ENCODE assay signal across 9 cellular contexts in the genomic region with DNA sequence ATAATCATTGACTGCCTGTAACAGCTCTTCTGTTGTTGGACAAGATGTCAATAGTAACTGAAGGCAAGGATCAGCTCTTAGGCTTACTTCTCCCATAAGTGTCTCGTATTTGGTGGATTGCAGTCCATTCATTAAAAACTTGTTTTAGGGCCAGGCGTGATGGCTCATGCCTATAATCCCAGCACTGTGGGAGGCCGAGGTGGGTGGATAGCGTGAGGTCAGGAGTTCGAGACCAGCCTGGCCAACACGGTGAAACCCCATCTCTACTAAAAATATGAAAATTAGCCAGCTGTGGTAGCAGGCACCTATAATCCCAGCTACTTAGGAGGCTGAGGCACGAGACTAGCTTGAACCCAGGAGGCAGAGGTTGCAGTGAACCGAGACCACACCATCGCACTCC. TPM values are rescaled to one million over a fixed set of nuclear protein-coding genes. Genes with fewer than 3 reads are reported as not detected.
DNase-seq lines count a peak whose midpoint lies in the region; ATAC-seq and TF ChIP-seq lines count a peak whose summit lies in the region.
"Not testable (repeated sequence)": the region's sequence is repeated elsewhere in the genome, so short reads cannot be mapped to it uniquely, and the experiment has no call there.
"Had no signal": no experiment of that assay in that cellular context is flagged by ENCODE, and none has a peak within 500 bp of the region (broad histone marks: within the 10 kb centered on the region; RNA-seq: fewer than 3 reads in every experiment).

No MANE protein-coding gene starts in this region.

- H3K36me3 ChIP-seq in ACC112 (ENCODE audit: insufficient read depth, low read length); HCT116 (ENCODE audit: control insufficient read depth in 1 of 2, insufficient read depth in 2 of 2, low read length in 2 of 2); IMR-90 (ENCODE audit: control insufficient read depth, insufficient read depth, low read length); PC-3 (ENCODE audit: low read depth, low read length); osteoblast (ENCODE audit: insufficient read depth, low read length): not testable (repeated sequence)

- H3K4me2 ChIP-seq in HCT116 (ENCODE audit: low read length); IMR-90 (ENCODE audit: low read depth, low read length); PC-3 (ENCODE audit: low read length); osteoblast (ENCODE audit: insufficient read depth, low read length): not testable (repeated sequence)

- in situ Hi-C loops in IMR-90 (cut with MboI; ENCODE audit: low sequenced_read_pairs), result not testable (repeated sequence)

- TF ChIP-seq RAD21 in HCT116 (IDR thresholded peaks at IDR 0.05; ENCODE audit: low read depth); IMR-90 (IDR thresholded peaks at IDR 0.05; ENCODE audit: low read length): not testable (repeated sequence)

- not testable (repeated sequence) for DNase-seq in HCT116 (ENCODE audit: low read depth, low spot score); IMR-90; PC-3; RWPE1 (ENCODE audit: low spot score); foreskin keratinocyte; osteoblast (ENCODE audit: insufficient read length, low spot score, missing footprints)
- peak; percentile 37 for DNase-seq in posterior vena cava (ENCODE audit: low spot score)

- CTCF ChIA-PET in HCT116 (lab: Charles Lee); IMR-90 (lab: Yijun Ruan, JAX); PC-3 (lab: Charles Lee): not testable (repeated sequence)
- CTCF ChIA-PET in RWPE1 (lab: Yijun Ruan, JAX), result interaction anchor here (0.8 kb wide), 1 partner anchor 23 kb away, joined by 3 read pairs; no protein-coding TSS in a partner anchor

- not testable (repeated sequence) for H3K27me3 ChIP-seq in ACC112 (ENCODE audit: insufficient read depth, low read length); HCT116 (ENCODE audit: insufficient read depth, low read length); IMR-90 (ENCODE audit: control insufficient read depth, insufficient read depth, low read length); PC-3 (ENCODE audit: low read length); foreskin keratinocyte; osteoblast (ENCODE audit: insufficient read depth, low read length)

- H4K5ac ChIP-seq in IMR-90 (ENCODE audit: low read depth, low read length), result not testable (repeated sequence)

- H3K9ac ChIP-seq in HCT116 (ENCODE audit: low read length); IMR-90 (ENCODE audit: low read depth, low read length); PC-3 (ENCODE audit: low read length): not testable (repeated sequence)

- H3K9me2 ChIP-seq in HCT116 (ENCODE audit: insufficient read depth); PC-3 (replicated peaks; ENCODE audit: low read length): not testable (repeated sequence)

- dilution Hi-C loops in IMR-90 (cut with HindIII; ENCODE audit: low sequenced_read_pairs, unreplicated experiment), result not testable (repeated sequence)

- WGBS in IMR-90 (ENCODE audit: extremely low coverage in 2 of 2, insufficient read length in 1 of 2), 2 experiments, result 100% methylated on average over 2 of the region's 9 CpGs; no CpG with 5 or more reads in 1 of the 2 experiments

- peak overlapping the region; percentile 65 for H3K4ac ChIP-seq in IMR-90 (ENCODE audit: low read depth, low read length)

- not testable (repeated sequence) for H2AK9ac ChIP-seq in IMR-90 (replicated peaks; ENCODE audit: low read depth, low read length, poor library complexity)

- peak overlapping the region in 1 of 2 experiments; percentile 33; a peak in 1 of 4 replicates for H4K8ac ChIP-seq in IMR-90 (ENCODE audit: low read depth in 2 of 2, low read length in 2 of 2)

- TF ChIP-seq CTCF in HCT116 (IDR thresholded peaks at IDR 0.05 in 2 of 3, conservative IDR thresholded peaks at IDR 0.05 in 1 of 3; ENCODE audit: borderline replicate concordance in 1 of 3, insufficient read depth in 1 of 3, low read depth in 2 of 3, low read length in 2 of 3); IMR-90 (conservative IDR thresholded peaks at IDR 0.05; ENCODE audit: low read depth, low read length); PC-3 (conservative IDR thresholded peaks at IDR 0.05; ENCODE audit: low read depth, low read length); RWPE1 (conservative IDR thresholded peaks at IDR 0.05; ENCODE audit: low read depth); foreskin keratinocyte (conservative IDR thresholded peaks at IDR 0.05); osteoblast (IDR thresholded peaks at IDR 0.05; ENCODE audit: extremely low read depth, low read depth, low read length): not testable (repeated sequence)

- RAD21 ChIA-PET in HCT116 (lab: Charles Lee; ENCODE audit: low non-redundant PET in 1 of 2, low total read pairs in 2 of 2, uncharacterized antibody in 2 of 2, unreplicated experiment in 2 of 2), result not testable (repeated sequence)

- not testable (repeated sequence) for ATAC-seq in HCT116; IMR-90 (ENCODE audit: low read depth); PC-3; foreskin keratinocyte

- H2BK20ac ChIP-seq in IMR-90 (ENCODE audit: low read depth, low read length), result peak overlapping the region; percentile 82; the same call in 1 of the 2 replicates

- intact Hi-C loops in HCT116 (cut with micrococcal nuclease); IMR-90 (cut with micrococcal nuclease); PC-3 (cut with micrococcal nuclease); posterior vena cava (cut with DNase I): not testable (repeated sequence)

- H3K4me3 ChIP-seq in ACC112 (ENCODE audit: low read depth, low read length); HCT116 (replicated peaks in 1 of 2; ENCODE audit: low read depth in 1 of 2, low read length in 2 of 2); IMR-90 (ENCODE audit: insufficient read depth, low read depth, low read length); PC-3 (ENCODE audit: low read length); osteoblast (ENCODE audit: insufficient read depth, low read length): not testable (repeated sequence)

- H3K23ac ChIP-seq in IMR-90 (ENCODE audit: low read depth, low read length), result not testable (repeated sequence)

- H3K18ac ChIP-seq in IMR-90 (ENCODE audit: low read depth, low read length), result peak overlapping the region; percentile 24; the same call in 1 of the 2 replicates

- H3K14ac ChIP-seq in IMR-90 (replicated peaks; ENCODE audit: low read depth, low read length), result 0 out of 2 replicates have a peak overlapping the region, but pooled peaks have one; percentile 74

- peak overlapping the region; percentile 2 for H2BK5ac ChIP-seq in IMR-90 (ENCODE audit: low read depth, low read length, poor library complexity, severe bottlenecking)

- H3K9me1 ChIP-seq in IMR-90 (ENCODE audit: insufficient read depth, low read length), result peaks cover 11% of the 10 kb centered on the region

- not testable (repeated sequence) for H2AFZ ChIP-seq in ACC112 (ENCODE audit: low read length, unreplicated experiment); IMR-90 (replicated peaks; ENCODE audit: low read length, poor library complexity); PC-3 (ENCODE audit: low read length); osteoblast (ENCODE audit: low read length)
- peak overlapping the region; percentile 10 for H2AFZ ChIP-seq in HCT116 (ENCODE audit: low read depth, low read length, poor library complexity, severe bottlenecking)

- H3K79me2 ChIP-seq in ACC112 (ENCODE audit: control insufficient read depth, insufficient read depth, low read length, unreplicated experiment); HCT116 (ENCODE audit: insufficient read depth, low read length); PC-3 (ENCODE audit: low read length); osteoblast (ENCODE audit: insufficient read depth, low read length): not testable (repeated sequence)

- BruUV-seq in HCT116 (replicated peaks; lab: Mats Ljungman, UMichigan); IMR-90 (replicated peaks; lab: Mats Ljungman, UMichigan); PC-3 (replicated peaks; lab: Mats Ljungman, UMichigan): not testable (repeated sequence)

- H3K27ac ChIP-seq in ACC112 (ENCODE audit: low read depth, low read length), result peak overlapping the region; percentile 46; the same call in 1 of the 2 replicates
- not testable (repeated sequence) for H3K27ac ChIP-seq in HCT116 (ENCODE audit: low read depth, low read length); IMR-90 (ENCODE audit: insufficient read depth, low read length)
- peak overlapping the region; percentile 8 for H3K27ac ChIP-seq in PC-3 (ENCODE audit: low read length)
- peak overlapping the region; percentile 62 for H3K27ac ChIP-seq in RWPE1
- H3K27ac ChIP-seq in foreskin keratinocyte, result peak overlapping the region; percentile 97
- H3K27ac ChIP-seq in osteoblast (ENCODE audit: low read depth, low read length), result peak overlapping the region; percentile 98

- H4K91ac ChIP-seq in IMR-90 (ENCODE audit: insufficient read depth, low read depth, low read length), result peak overlapping the region; percentile 50; the same call in 1 of the 2 replicates

- peak overlapping the region; percentile 61 for H2AK5ac ChIP-seq in IMR-90 (ENCODE audit: low read depth, low read length)

- peak overlapping the region; percentile 33 for H2BK15ac ChIP-seq in IMR-90 (ENCODE audit: low read depth, low read length)

- H3F3A ChIP-seq in PC-3 (ENCODE audit: low read length, unreplicated experiment), result not testable (repeated sequence)

- H3K56ac ChIP-seq in IMR-90 (ENCODE audit: extremely low read depth, insufficient read depth, low read length), result not testable (repeated sequence)

- not testable (repeated sequence) for H4K20me1 ChIP-seq in HCT116 (ENCODE audit: insufficient read depth); IMR-90 (ENCODE audit: insufficient read depth, low read length); PC-3 (ENCODE audit: low read length); osteoblast (ENCODE audit: insufficient read depth, low read length)

- not testable (repeated sequence) for TF ChIP-seq POLR2A in HCT116 (IDR thresholded peaks at IDR 0.05; ENCODE audit: borderline replicate concordance, extremely low read depth, insufficient read depth, insufficient read length); IMR-90 (IDR thresholded peaks at IDR 0.05; ENCODE audit: low read depth, low read length)

- H3K79me1 ChIP-seq in IMR-90 (ENCODE audit: low read depth in 1 of 2, low read length in 2 of 2), result not testable (repeated sequence)

- H2BK120ac ChIP-seq in IMR-90 (ENCODE audit: low read depth, low read length), result peak overlapping the region; percentile 65

- POLR2A ChIA-PET in HCT116 (lab: Charles Lee); IMR-90 (lab: Charles Lee; ENCODE audit: unreplicated experiment); PC-3 (lab: Charles Lee; ENCODE audit: unreplicated experiment); RWPE1 (lab: Yijun Ruan, JAX; ENCODE audit: low non-redundant PET): not testable (repeated sequence)

- H3K4me1 ChIP-seq in ACC112 (ENCODE audit: control insufficient read depth, insufficient read depth, low read length, unreplicated experiment), result peaks cover 36% of the 10 kb centered on the region
- peaks cover 36 to 44% of the 10 kb centered on the region in 2 experiments for H3K4me1 ChIP-seq in HCT116 (ENCODE audit: control insufficient read depth in 1 of 2, insufficient read depth in 2 of 2, low read length in 2 of 2)
- H3K4me1 ChIP-seq in IMR-90 (ENCODE audit: control insufficient read depth, insufficient read depth, low read length), result peaks cover 15% of the 10 kb centered on the region
- peaks cover 40% of the 10 kb centered on the region for H3K4me1 ChIP-seq in PC-3 (ENCODE audit: insufficient read depth, low read length)
- peaks cover 36% of the 10 kb centered on the region for H3K4me1 ChIP-seq in foreskin keratinocyte
- peaks cover 37% of the 10 kb centered on the region for H3K4me1 ChIP-seq in osteoblast (ENCODE audit: insufficient read depth, low read length)

- H3K9me3 ChIP-seq in HCT116 (ENCODE audit: control insufficient read depth in 1 of 2, insufficient read depth in 1 of 2, low read depth in 1 of 2, low read length in 2 of 2); IMR-90 (ENCODE audit: control insufficient read depth, insufficient read depth, low read length); PC-3 (ENCODE audit: low read length); osteoblast (ENCODE audit: low read depth, low read length): not testable (repeated sequence)

RNA-seq across cellular contexts. Expression of gene CABLES1, which starts 26.1 kb away (rescaled TPM):
- total RNA-seq in HCT116 (2021; ENCODE audit: unreplicated experiment) (7.7 TPM), IMR-90 (2012; rRNA removed) (4.7 and 5.7 TPM in 2 replicates), PC-3 (2014; rRNA removed) (18.6 and 20.5 TPM in 2 replicates), foreskin keratinocyte (0.24 and 0.35 TPM in 2 replicates), osteoblast (13.0 and 16.8 TPM in 2 replicates), posterior vena cava (10 to 100 TPM in 1 of 2 donors, 1 to 10 TPM in 1; 9.3 to 10.8 TPM)
- 4.1 and 4.9 TPM in 2 replicates for polyA plus RNA-seq in HCT116 (2012)
- polyA plus RNA-seq in IMR-90 (2012; rRNA removed) (4.4 and 4.7 TPM in 2 replicates), foreskin keratinocyte (0.09 and 0.39 TPM in 2 replicates)
- 2.2 and 5.2 TPM in 2 replicates for polyA plus RNA-seq in IMR-90 (2012; cell fraction: cytosol; rRNA removed)
- 3.2 and 7.3 TPM in 2 replicates for polyA plus RNA-seq in IMR-90 (2012; cell fraction: nucleus; rRNA removed; ENCODE audit: low replicate concordance)
- polyA plus RNA-seq: CD4-positive, alpha-beta memory T cell had no signal
